Comparison of ENCODE assay signal across 7 cellular contexts in genomic region chr7:35725280-35725680, GRCh38. TPM values are rescaled to one million over a fixed set of nuclear protein-coding genes. Genes with fewer than 3 reads are reported as not detected.
DNase-seq lines count a peak whose midpoint lies in the region; ATAC-seq and TF ChIP-seq lines count a peak whose summit lies in the region.

No MANE protein-coding gene starts in this region.

- intact Hi-C loops in prostate gland (cut with DNase I): no loop called here

- H3K27ac ChIP-seq in prostate gland: no peak overlapping the region

- TF ChIP-seq POLR2A in prostate gland (IDR thresholded peaks at IDR 0.05): no peak

- DNase-seq in activated T-helper 1 cell treated with Interleukin-2 at 50 U/mL for 16 hours (ENCODE audit: low read depth) (peak; percentile 42), NCI-H2107 (lab: John Stamatoyannopoulos, UW) (no peak), prostate gland (ENCODE audit: low spot score) (no peak), NCI-H1105 (lab: John Stamatoyannopoulos, UW) (no peak)
- peak; percentile 57 for DNase-seq in stimulated activated naive CD8-positive, alpha-beta T cell treated with anti-CD3 and anti-CD28 coated beads, Interleukin-15, Interleukin-2, amounts not matched to agents 100 U/mL and 50 U/mL, for 24 hours

- no peak for TF ChIP-seq CTCF in prostate gland (IDR thresholded peaks at IDR 0.05)

- WGBS in prostate gland: 93% methylated on average over 10 of the region's 10 CpGs

- ATAC-seq in GM19455 (IDR thresholded peaks at IDR 0.05; ENCODE audit: unreplicated experiment) (peak; percentile 54), HG03457 (IDR thresholded peaks at IDR 0.05; ENCODE audit: unreplicated experiment) (peak; percentile 36)
- ATAC-seq in stimulated activated naive CD8-positive, alpha-beta T cell treated with anti-CD3 and anti-CD28 coated beads, Interleukin-15, Interleukin-2, amounts not matched to agents 100 U/mL and 50 U/mL, for 24 hours: peak; percentile 24

- H3K4me1 ChIP-seq in prostate gland (replicated peaks): no peaks in the 10 kb centered on the region

- H3K9me3 ChIP-seq in prostate gland: no peaks in the 10 kb centered on the region

- no peaks in the 10 kb centered on the region for H3K27me3 ChIP-seq in prostate gland (replicated peaks; ENCODE audit: insufficient read depth)

- H3K36me3 ChIP-seq in prostate gland: no peaks in the 10 kb centered on the region

- H3K4me3 ChIP-seq in prostate gland: no peak overlapping the region

RNA-seq across cellular contexts. Expression of gene HERPUD2, which starts 30.3 kb away (rescaled TPM):
- total RNA-seq in prostate gland: 10 to 100 TPM; 25.3 to 58.3 TPM

Comparison
In these comparisons a context has a peak if more than half of its experiments do, and no peak if none do; other contexts are left out.
1. DNase-seq: peak in activated T-helper 1 cell treated with Interleukin-2 at 50 U/mL for 16 hours (single experiment) and stimulated activated naive CD8-positive, alpha-beta T cell treated with anti-CD3 and anti-CD28 coated beads, Interleukin-15, Interleukin-2, amounts not matched to agents 100 U/mL and 50 U/mL, for 24 hours (single experiment); none in NCI-H2107 (single experiment), prostate gland (single experiment) and NCI-H1105 (single experiment).
2. Peak in every context shown above with its lines, with median percentiles within 50 percentile points of each other: ATAC-seq.